In genomic region chr2:1777792-1778191, GRCh38 we compare ENCODE assay signal across 17 cellular contexts. TPM values are rescaled to one million over a fixed set of nuclear protein-coding genes. Genes with fewer than 3 reads are reported as not detected.
A peak's percentile ranks its signal among the peaks of the same experiment; 100 is the strongest.
DNase-seq lines count a peak whose midpoint lies in the region; ATAC-seq and TF ChIP-seq lines count a peak whose summit lies in the region.
"Had no signal": no experiment of that assay in that cellular context is flagged by ENCODE, and none has a peak within 500 bp of the region (broad histone marks: within the 10 kb centered on the region; RNA-seq: fewer than 3 reads in every experiment).

No MANE protein-coding gene starts in this region.

- peak overlapping the region; percentile 21 to 74 (median 55); a peak in 20 of 22 replicates for H3K4me2 ChIP-seq in BLaER1 treated with 17β-estradiol and CSF1 and Interleukin-3, amounts not matched to agents 10 nM and 100 nM

- H3K4me1 ChIP-seq in BLaER1 treated with 17β-estradiol and CSF1 and Interleukin-3, amounts not matched to agents 10 nM and 100 nM, result peaks cover 31 to 57% (median 55%) of the 10 kb centered on the region in 10 experiments
- H3K4me1 ChIP-seq in suprapubic skin, result no peaks in the 10 kb centered on the region

- no peak for TF ChIP-seq POLR2A in suprapubic skin (IDR thresholded peaks at IDR 0.05)

- no peak for TF ChIP-seq EP300 in suprapubic skin (IDR thresholded peaks at IDR 0.05)

- no peaks in the 10 kb centered on the region for H3K9me3 ChIP-seq in BLaER1 treated with 17β-estradiol and CSF1 and Interleukin-3, amounts not matched to agents 10 nM and 100 nM (replicated peaks in 1 of 11)
- H3K9me3 ChIP-seq in suprapubic skin, result no peaks in the 10 kb centered on the region

- H3K36me3 Mint-ChIP-seq in activated T-cell treated with anti-CD3 and anti-CD28 coated beads, Interleukin-2, amount 50 U/mL, for 24 hours (ENCODE audit: low read depth), result no peaks in the 10 kb centered on the region
- H3K36me3 Mint-ChIP-seq: CD14-positive monocyte; CD8-positive, alpha-beta memory T cell had no signal

- 92% methylated on average over 5 of the region's 5 CpGs for WGBS in suprapubic skin

- peaks cover 33% of the 10 kb centered on the region for H3K4me1 Mint-ChIP-seq in activated T-cell treated with anti-CD3 and anti-CD28 coated beads, Interleukin-2, amount 50 U/mL, for 24 hours (ENCODE audit: low read depth)
- H3K4me1 Mint-ChIP-seq: B cell, CD14-positive monocyte had no signal

- H3K4me3 ChIP-seq in BLaER1 treated with 17β-estradiol and CSF1 and Interleukin-3, amounts not matched to agents 10 nM and 100 nM, result no peak overlapping the region
- H3K4me3 ChIP-seq in suprapubic skin, result no peak overlapping the region
- H3K4me3 ChIP-seq: GM12878, GM23248, K562 had no signal

- H3K36me3 ChIP-seq in BLaER1 treated with 17β-estradiol and CSF1 and Interleukin-3, amounts not matched to agents 10 nM and 100 nM, result no peaks in the 10 kb centered on the region
- no peaks in the 10 kb centered on the region for H3K36me3 ChIP-seq in suprapubic skin

- no peak for DNase-seq in activated T-cell treated with anti-CD3 and anti-CD28 coated beads, Interleukin-2, amount 50 U/mL, for 24 hours
- no peak for DNase-seq in activated T-cell treated with anti-CD3 and anti-CD28 coated beads, Interleukin-2, amount 50 U/mL, for 48 hours
- peak; percentile 18 for DNase-seq in myocyte (ENCODE audit: low read depth)
- DNase-seq in suprapubic skin (ENCODE audit: low spot score in 2 of 2), result peak; percentile 14 to 24
- DNase-seq in stimulated activated CD4-positive, alpha-beta T cell treated with anti-CD3 and anti-CD28 coated beads, Interleukin-4, amount 100 ng/mL, for 4 hours, result no peak
- DNase-seq: ACHN, DMS53, GM23248 had no signal

- H3K4me3 Mint-ChIP-seq in activated T-cell treated with anti-CD3 and anti-CD28 coated beads, Interleukin-2, amount 50 U/mL, for 24 hours, result no peak overlapping the region
- H3K4me3 Mint-ChIP-seq: B cell, CD14-positive monocyte had no signal

- H3K9me3 Mint-ChIP-seq in activated T-cell treated with anti-CD3 and anti-CD28 coated beads, Interleukin-2, amount 50 U/mL, for 24 hours, result no peaks in the 10 kb centered on the region

- H3K27me3 Mint-ChIP-seq in activated T-cell treated with anti-CD3 and anti-CD28 coated beads, Interleukin-2, amount 50 U/mL, for 24 hours, result no peaks in the 10 kb centered on the region

- ATAC-seq in HG03432 (IDR thresholded peaks at IDR 0.05; ENCODE audit: unreplicated experiment), result no peak
- ATAC-seq: GM12878, HCT116, K562 had no signal

- no peaks in the 10 kb centered on the region for H3K27me3 ChIP-seq in BLaER1 treated with 17β-estradiol and CSF1 and Interleukin-3, amounts not matched to agents 10 nM and 100 nM
- H3K27me3 ChIP-seq in suprapubic skin, result peaks cover 12% of the 10 kb centered on the region

- TF ChIP-seq CTCF in suprapubic skin (IDR thresholded peaks at IDR 0.05), result no peak

- H3K27ac Mint-ChIP-seq in activated T-cell treated with anti-CD3 and anti-CD28 coated beads, Interleukin-2, amount 50 U/mL, for 24 hours, result peak overlapping the region; percentile 10
- H3K27ac Mint-ChIP-seq: B cell, CD14-positive monocyte had no signal

- H3K9ac ChIP-seq in BLaER1 treated with 17β-estradiol and CSF1 and Interleukin-3, amounts not matched to agents 10 nM and 100 nM, result peak overlapping the region in 4 of 11 experiments; percentile 2 to 34 (median 17); a peak in 5 of 22 replicates
- H3K9ac ChIP-seq: GM23248 had no signal

- H3K27ac ChIP-seq in BLaER1 treated with 17β-estradiol and CSF1 and Interleukin-3, amounts not matched to agents 10 nM and 100 nM, result peak overlapping the region in 1 of 11 experiments; percentile 21; a peak in 2 of 22 replicates
- no peak overlapping the region for H3K27ac ChIP-seq in suprapubic skin
- H3K27ac ChIP-seq: GM23248, HL-60 had no signal

- no peaks in the 10 kb centered on the region for H4K20me1 ChIP-seq in BLaER1 treated with 17β-estradiol and CSF1 and Interleukin-3, amounts not matched to agents 10 nM and 100 nM

RNA-seq across cellular contexts. Expression of gene PXDN, which starts 33.5 kb away (rescaled TPM):
- total RNA-seq in myocyte (52.7 and 69.3 TPM in 2 replicates), suprapubic skin (1 to 10 TPM; 7.0 to 9.5 (median 9.4) TPM)
- 212 TPM for polyA plus RNA-seq in myocyte (2012)
- polyA plus RNA-seq: CD14-positive monocyte, K562 had no signal

Comparison
In these comparisons a context has a peak if more than half of its experiments do, and no peak if none do; other contexts are left out.
1. DNase-seq: peak in myocyte (single experiment) and suprapubic skin (2 of 2); none in activated T-cell treated with anti-CD3 and anti-CD28 coated beads, Interleukin-2, amount 50 U/mL, for 24 hours (single experiment), activated T-cell treated with anti-CD3 and anti-CD28 coated beads, Interleukin-2, amount 50 U/mL, for 48 hours (0 of 2) and stimulated activated CD4-positive, alpha-beta T cell treated with anti-CD3 and anti-CD28 coated beads, Interleukin-4, amount 100 ng/mL, for 4 hours (0 of 2).